In the genomic region with DNA sequence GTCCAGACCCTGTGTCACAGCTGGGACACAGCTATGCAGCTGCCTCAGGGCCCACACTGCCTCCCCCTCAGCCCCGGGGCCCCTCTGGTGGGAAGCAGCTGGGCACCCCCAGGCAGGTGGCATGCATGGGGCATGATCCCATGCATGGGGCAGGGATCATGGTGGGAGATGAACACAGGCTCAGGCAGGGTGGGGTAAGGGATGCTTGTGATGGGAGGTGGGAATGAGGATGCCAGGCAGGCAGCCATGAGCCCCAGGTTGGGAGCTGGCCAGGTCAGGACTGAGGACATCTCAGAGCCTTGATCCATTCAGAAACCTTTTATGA, we compare ENCODE assay signal across 12 cellular contexts. TPM values are rescaled to one million over a fixed set of nuclear protein-coding genes. Genes with fewer than 3 reads are reported as not detected.
DNase-seq lines count a peak whose midpoint lies in the region; ATAC-seq, FAIRE-seq and TF ChIP-seq lines count a peak whose summit lies in the region.
"Had no signal": no experiment of that assay in that cellular context is flagged by ENCODE, and none has a peak within 500 bp of the region (broad histone marks: within the 10 kb centered on the region; RNA-seq: fewer than 3 reads in every experiment).

No MANE protein-coding gene starts in this region.

- no peak overlapping the region for H3K56ac ChIP-seq in H9 (ENCODE audit: insufficient read length, low read depth, low read length)

- in situ Hi-C loops in ACHN (cut with HindIII; ENCODE audit: low pct_ligation_motif_present, low pct_unique_long_range_greater_than_20kb, low sequenced_read_pairs): no loop called here

- H4K5ac ChIP-seq in H9 (ENCODE audit: insufficient read length, low read depth, low read length): no peak overlapping the region

- H3K79me2 ChIP-seq in H9 (ENCODE audit: insufficient read depth, low read length): peaks cover 8% of the 10 kb centered on the region; the same call in 1 of the 2 replicates

- no peak for TF ChIP-seq CTCF in A549 (IDR thresholded peaks at IDR 0.05)
- TF ChIP-seq CTCF in H9 (conservative IDR thresholded peaks at IDR 0.05): no peak
- TF ChIP-seq CTCF in breast epithelium (IDR thresholded peaks at IDR 0.05): no peak

- no peaks in the 10 kb centered on the region for H3K9me3 Mint-ChIP-seq in H9
- no peaks in the 10 kb centered on the region for H3K9me3 Mint-ChIP-seq in naive thymus-derived CD8-positive, alpha-beta T cell
- H3K9me3 Mint-ChIP-seq: T-helper 1 cell treated with Interleukin-12 subunit alpha and Interleukin-12 subunit beta and Interleukin-4 antibody, amounts not matched to agents 30 μg/mL and 1 μg/mL, for 36 hours had no signal

- H3K36me3 Mint-ChIP-seq in H9 (ENCODE audit: insufficient read depth in 1 of 3, low read depth in 3 of 3): peaks cover 0 to 9% (median 6%) of the 10 kb centered on the region in 3 experiments; a peak in 5 of 7 replicates
- peaks cover 0 to 58% (median 7%) of the 10 kb centered on the region in 3 donors for H3K36me3 Mint-ChIP-seq in naive thymus-derived CD8-positive, alpha-beta T cell

- no peak overlapping the region for H3T11ph ChIP-seq in H9 (ENCODE audit: low read length)

- no peak overlapping the region for H3K4ac ChIP-seq in H9 (ENCODE audit: low read depth, low read length)

- no peak overlapping the region for H3K23ac ChIP-seq in H9 (ENCODE audit: insufficient read length, low read depth, low read length)

- H3K4me1 Mint-ChIP-seq in H9: peaks cover 46 to 55% of the 10 kb centered on the region in 2 experiments
- peaks cover 61 to 95% (median 92%) of the 10 kb centered on the region in 4 donors for H3K4me1 Mint-ChIP-seq in naive thymus-derived CD8-positive, alpha-beta T cell

- H2BK120ac ChIP-seq in H9 (ENCODE audit: low read depth, low read length, poor library complexity, severe bottlenecking): no peak overlapping the region

- H2AFZ ChIP-seq in H9 (ENCODE audit: low read length): no peak overlapping the region

- H3K4me1 ChIP-seq in A549 (peaks cover 59% of the 10 kb centered on the region), H9 (ENCODE audit: insufficient read depth, low read length) (no peaks in the 10 kb centered on the region), breast epithelium (peaks cover 33 to 45% of the 10 kb centered on the region in 2 donors), SJCRH30 (peaks cover 14% of the 10 kb centered on the region)

- DNase-seq in A549 (ENCODE audit: low read depth in 1 of 2, low spot score in 1 of 2) (no peak), H9 (no peak), breast epithelium (ENCODE audit: low spot score in 2 of 2) (no peak), ACHN (no peak), SJCRH30 (no peak)
- DNase-seq in naive thymus-derived CD8-positive, alpha-beta T cell: no peak
- DNase-seq: activated CD8-positive, alpha-beta memory T cell treated with anti-CD3 and anti-CD28 coated beads, Interleukin-2, amount 10 ng/mL, durations not matched to agents 7 days and 5 days had no signal

- WGBS in A549 (ENCODE audit: missing lambda C conversion rate): no CpG with 5 or more reads among the region's 1 CpG
- no CpG with 5 or more reads among the region's 1 CpG for WGBS in H9 (ENCODE audit: extremely low coverage, insufficient read length, low lambda C conversion rate)

- no peaks in the 10 kb centered on the region for H3K27me3 ChIP-seq in H9 (ENCODE audit: insufficient read depth, low read length)
- no peaks in the 10 kb centered on the region for H3K27me3 ChIP-seq in breast epithelium
- H3K27me3 ChIP-seq in SJCRH30: no peaks in the 10 kb centered on the region
- H3K27me3 ChIP-seq: BLaER1 treated with 17β-estradiol and CSF1 and Interleukin-3, amounts not matched to agents 10 nM and 100 nM had no signal

- no peak overlapping the region for H2BK5ac ChIP-seq in H9 (ENCODE audit: insufficient read length, low read length)

- peaks cover 2% of the 10 kb centered on the region for H3K79me1 ChIP-seq in H9 (ENCODE audit: insufficient read depth, low read depth, low read length, poor library complexity, severe bottlenecking)

- no peak overlapping the region for H2BK12ac ChIP-seq in H9 (ENCODE audit: insufficient read length, low read depth, low read length)

- no peak overlapping the region for H2BK15ac ChIP-seq in H9 (ENCODE audit: low read depth, low read length)

- H3K27ac ChIP-seq in A549 (peak overlapping the region; percentile 56 to 98; a peak in 5 of 6 replicates), H9 (ENCODE audit: insufficient read length, low read depth, low read length) (no peak overlapping the region), breast epithelium (peak overlapping the region; percentile 94 to 98), SJCRH30 (no peak overlapping the region)
- H3K27ac ChIP-seq: BLaER1 treated with 17β-estradiol and CSF1 and Interleukin-3, amounts not matched to agents 10 nM and 100 nM had no signal

- ATAC-seq in A549 (no peak), GM21381 (IDR thresholded peaks at IDR 0.05; ENCODE audit: unreplicated experiment) (no peak), GM18519 (IDR thresholded peaks at IDR 0.05; ENCODE audit: low FRiP score, unreplicated experiment) (no peak)
- ATAC-seq in naive thymus-derived CD8-positive, alpha-beta T cell: no peak
- ATAC-seq: activated CD8-positive, alpha-beta memory T cell treated with anti-CD3 and anti-CD28 coated beads, Interleukin-2, amount 10 ng/mL, durations not matched to agents 7 days and 5 days had no signal

- no peak overlapping the region for H2AK5ac ChIP-seq in H9 (ENCODE audit: insufficient read length, low read length)

- H3K18ac ChIP-seq in H9 (ENCODE audit: insufficient read length, low read depth, low read length): no peak overlapping the region

- TF ChIP-seq EP300 in A549 (IDR thresholded peaks at IDR 0.05): no peak

- no peaks in the 10 kb centered on the region for H4K20me1 ChIP-seq in H9 (ENCODE audit: control insufficient read depth, insufficient read depth, insufficient read length)

- H4K91ac ChIP-seq in H9 (ENCODE audit: insufficient read length, low read depth, low read length): no peak overlapping the region

- TF ChIP-seq POLR2A in A549 (IDR thresholded peaks at IDR 0.05; ENCODE audit: low read length): no peak
- no peak for TF ChIP-seq POLR2A in breast epithelium (IDR thresholded peaks at IDR 0.05)

- H3K9me3 ChIP-seq in A549 (no peaks in the 10 kb centered on the region), H9 (ENCODE audit: control insufficient read depth, low read depth, low read length) (no peaks in the 10 kb centered on the region), breast epithelium (no peaks in the 10 kb centered on the region), SJCRH30 (replicated peaks) (no peaks in the 10 kb centered on the region)
- H3K9me3 ChIP-seq: BLaER1 treated with 17β-estradiol and CSF1 and Interleukin-3, amounts not matched to agents 10 nM and 100 nM had no signal

- H3K14ac ChIP-seq in H9 (ENCODE audit: insufficient read depth, low read length): no peak overlapping the region

- H4K8ac ChIP-seq in H9 (replicated peaks; ENCODE audit: insufficient read length, low read depth, low read length): no peak overlapping the region

- H3K4me3 ChIP-seq in A549 (no peak overlapping the region), breast epithelium (no peak overlapping the region), SJCRH30 (no peak overlapping the region)
- H3K4me3 ChIP-seq: BLaER1 treated with 17β-estradiol and CSF1 and Interleukin-3, amounts not matched to agents 10 nM and 100 nM had no signal

- H3K4me3 Mint-ChIP-seq in H9: peak overlapping the region in 1 of 2 experiments; percentile 6; a peak in 2 of 5 replicates
- H3K4me3 Mint-ChIP-seq in naive thymus-derived CD8-positive, alpha-beta T cell: peak overlapping the region; percentile 32 to 97 (median 88)
- H3K4me3 Mint-ChIP-seq: activated CD8-positive, alpha-beta memory T cell treated with anti-CD3 and anti-CD28 coated beads, Interleukin-2, amount 10 ng/mL, durations not matched to agents 7 days and 5 days; T-helper 1 cell treated with Interleukin-12 subunit alpha and Interleukin-12 subunit beta and Interleukin-4 antibody, amounts not matched to agents 30 μg/mL and 1 μg/mL, for 36 hours had no signal

- H3K27me3 Mint-ChIP-seq in H9 (ENCODE audit: low read depth): no peaks in the 10 kb centered on the region
- no peaks in the 10 kb centered on the region for H3K27me3 Mint-ChIP-seq in naive thymus-derived CD8-positive, alpha-beta T cell
- H3K27me3 Mint-ChIP-seq: activated CD8-positive, alpha-beta memory T cell treated with anti-CD3 and anti-CD28 coated beads, Interleukin-2, amount 10 ng/mL, durations not matched to agents 7 days and 5 days had no signal

- H3K4me2 ChIP-seq in A549: peak overlapping the region; percentile 27; the same call in 2 of the 3 replicates
- no peak overlapping the region for H3K4me2 ChIP-seq in H9 (ENCODE audit: insufficient read depth, insufficient read length, low read length)

- POLR2A ChIA-PET in A549 (lab: Yijun Ruan, JAX): interaction anchor here (1.1 kb wide), 1 partner anchor 9 kb away, joined by 5 read pairs; no protein-coding TSS in a partner anchor
- POLR2A ChIA-PET in naive thymus-derived CD8-positive, alpha-beta T cell (lab: Charles Lee): interaction anchor here (36.1 to 67.4 kb wide), 3 partner anchors 5 to 67 kb away, joined by 737 to 2190 read pairs (median 2190); a partner anchor contains a TSS

- intact Hi-C loops in breast epithelium (cut with DNase I; ENCODE audit: low total_unique reads): no loop called here

- no peaks in the 10 kb centered on the region for H3K36me3 ChIP-seq in breast epithelium
- H3K36me3 ChIP-seq in SJCRH30: no peaks in the 10 kb centered on the region
- H3K36me3 ChIP-seq: BLaER1 treated with 17β-estradiol and CSF1 and Interleukin-3, amounts not matched to agents 10 nM and 100 nM had no signal

- CTCF ChIA-PET in A549 (lab: Yijun Ruan, JAX): interaction anchor here (0.5 to 35.7 kb wide), 7 partner anchors 17 to 157 kb away, joined by 3 to 827 read pairs (median 5); a partner anchor contains a TSS

- no peak overlapping the region for H3K9ac ChIP-seq in H9 (ENCODE audit: extremely low read depth, insufficient read length, low read length)

- H2BK20ac ChIP-seq in H9 (ENCODE audit: low read depth, low read length, poor library complexity, severe bottlenecking): no peak overlapping the region

- H3K23me2 ChIP-seq in H9 (ENCODE audit: insufficient read length, low read depth, low read length, poor library complexity, severe bottlenecking): no peaks in the 10 kb centered on the region

- no peak for FAIRE-seq in A549 (lab: Jason Lieb, UNC)

- no peak for TF ChIP-seq RAD21 in A549 (conservative IDR thresholded peaks at IDR 0.05 in 1 of 2, IDR thresholded peaks at IDR 0.05 in 1 of 2)

- peak overlapping the region in 2 of 3 experiments; percentile 31 to 49; a peak in 2 of 7 replicates for H3K27ac Mint-ChIP-seq in H9
- peak overlapping the region; percentile 89 to 100 (median 96) for H3K27ac Mint-ChIP-seq in naive thymus-derived CD8-positive, alpha-beta T cell
- H3K27ac Mint-ChIP-seq: activated CD8-positive, alpha-beta memory T cell treated with anti-CD3 and anti-CD28 coated beads, Interleukin-2, amount 10 ng/mL, durations not matched to agents 7 days and 5 days had no signal

RNA-seq across cellular contexts. Expression of a gene that starts 19.7 kb away (rescaled TPM):
- polyA plus RNA-seq in A549 (2011; rRNA removed) (24.4 and 30.3 TPM in 2 replicates), A549 (2017; fragmentation: RNase III; extraction: RNeasy Plus Mini Kit Qiagen cat#74134 plus additional on column Dnase treatment) (24.1 to 33.0 TPM (median 31.5 TPM) in 3 replicates)
- 51.7 and 54.7 TPM in 2 replicates for polyA plus RNA-seq in A549 (2012; cell fraction: cytosol; rRNA removed)
- 83.0 and 94.5 TPM in 2 replicates for polyA plus RNA-seq in A549 (2012; cell fraction: nucleus; rRNA removed)
- 16.2 and 33.7 TPM in 2 replicates for polyA minus RNA-seq in A549 (2011; rRNA and poly(A)+ RNA removed)
- total RNA-seq in H9 (2021) (52.3 and 59.5 TPM in 2 replicates), breast epithelium (10 to 100 TPM in 2 of 3 donors, 1 to 10 TPM in 1; 7.7 to 32.1 (median 19.7) TPM)
- 100 to 1,000 TPM; 564 to 631 TPM for total RNA-seq in naive thymus-derived CD8-positive, alpha-beta T cell
- 100 to 1,000 TPM; 134 to 318 (median 149) TPM for polyA plus RNA-seq in naive thymus-derived CD8-positive, alpha-beta T cell
- 4.0 and 5.0 TPM in 2 replicates for total RNA-seq in SJCRH30 (2014; rRNA removed; shearing (Covaris generic))

RNA-seq across cellular contexts. Expression of a gene that starts 23.5 kb away (rescaled TPM):
- polyA plus RNA-seq in A549 (2011; rRNA removed) (41.9 and 48.8 TPM in 2 replicates), A549 (2017; fragmentation: RNase III; extraction: RNeasy Plus Mini Kit Qiagen cat#74134 plus additional on column Dnase treatment) (45.9 to 50.1 TPM (median 46.3 TPM) in 3 replicates)
- polyA plus RNA-seq in A549 (2012; cell fraction: cytosol; rRNA removed): 63.0 and 76.3 TPM in 2 replicates
- polyA plus RNA-seq in A549 (2012; cell fraction: nucleus; rRNA removed): 52.4 and 53.7 TPM in 2 replicates
- polyA minus RNA-seq in A549 (2011; rRNA and poly(A)+ RNA removed): 78.6 and 82.1 TPM in 2 replicates
- total RNA-seq in H9 (2021) (44.7 and 46.1 TPM in 2 replicates), breast epithelium (10 to 100 TPM; 10.6 to 17.4 (median 17.1) TPM)
- total RNA-seq in naive thymus-derived CD8-positive, alpha-beta T cell: 10 to 100 TPM; 71.1 to 74.6 TPM
- 10 to 100 TPM; 28.5 to 34.7 (median 34.2) TPM for polyA plus RNA-seq in naive thymus-derived CD8-positive, alpha-beta T cell
- 44.7 and 46.4 TPM in 2 replicates for total RNA-seq in SJCRH30 (2014; rRNA removed; shearing (Covaris generic))

RNA-seq across cellular contexts. Expression of a gene that starts 30.6 kb away (rescaled TPM):
- polyA plus RNA-seq in A549 (2011; rRNA removed) (1.8 and 2.4 TPM in 2 replicates), A549 (2017; fragmentation: RNase III; extraction: RNeasy Plus Mini Kit Qiagen cat#74134 plus additional on column Dnase treatment) (2.0 to 3.7 TPM (median 2.5 TPM) in 3 replicates)
- polyA plus RNA-seq in A549 (2012; cell fraction: cytosol; rRNA removed): 1.4 and 2.2 TPM in 2 replicates
- polyA plus RNA-seq in A549 (2012; cell fraction: nucleus; rRNA removed): 19.9 and 20.7 TPM in 2 replicates
- 0.70 and 2.0 TPM in 2 replicates for polyA minus RNA-seq in A549 (2011; rRNA and poly(A)+ RNA removed)
- total RNA-seq in H9 (2021) (9.0 and 11.6 TPM in 2 replicates), breast epithelium (10 to 100 TPM in 1 of 3 donors, 1 to 10 TPM in 2; 2.2 to 10.1 (median 5.2) TPM)
- 1 to 10 TPM; 1.8 to 2.0 TPM for total RNA-seq in naive thymus-derived CD8-positive, alpha-beta T cell
- under 1 TPM in 2 of 3 donors, not detected in 1; 0.28 to 0.46 TPM for polyA plus RNA-seq in naive thymus-derived CD8-positive, alpha-beta T cell
- total RNA-seq in SJCRH30 (2014; rRNA removed; shearing (Covaris generic)): 0.20 and 0.51 TPM in 2 replicates
- total RNA-seq: skeletal muscle tissue had no signal

RNA-seq across cellular contexts. Expression of a gene that starts 44.3 kb away (rescaled TPM):
- polyA plus RNA-seq in A549 (2011; rRNA removed) (11.0 and 12.5 TPM in 2 replicates), A549 (2017; fragmentation: RNase III; extraction: RNeasy Plus Mini Kit Qiagen cat#74134 plus additional on column Dnase treatment) (18.1 to 25.4 TPM (median 24.8 TPM) in 3 replicates)
- 21.5 and 29.4 TPM in 2 replicates for polyA plus RNA-seq in A549 (2012; cell fraction: cytosol; rRNA removed)
- 28.7 and 46.1 TPM in 2 replicates for polyA plus RNA-seq in A549 (2012; cell fraction: nucleus; rRNA removed)
- 17.6 and 18.1 TPM in 2 replicates for polyA minus RNA-seq in A549 (2011; rRNA and poly(A)+ RNA removed)
- total RNA-seq in H9 (2021) (15.4 and 16.5 TPM in 2 replicates), breast epithelium (10 to 100 TPM; 17.6 to 44.6 (median 24.0) TPM)
- total RNA-seq in naive thymus-derived CD8-positive, alpha-beta T cell: 10 to 100 TPM; 47.0 to 47.5 TPM
- 10 to 100 TPM; 19.8 to 34.4 (median 22.1) TPM for polyA plus RNA-seq in naive thymus-derived CD8-positive, alpha-beta T cell
- 19.6 and 24.3 TPM in 2 replicates for total RNA-seq in SJCRH30 (2014; rRNA removed; shearing (Covaris generic))

Comparison
In these comparisons a context has a peak if more than half of its experiments do, and no peak if none do; other contexts are left out.
1. H3K27ac ChIP-seq: peak in A549 (2 of 2) and breast epithelium (2 of 2); none in H9 (single experiment) and SJCRH30 (single experiment).